Comparison of ENCODE assay signal across 17 cellular contexts in the genomic region with DNA sequence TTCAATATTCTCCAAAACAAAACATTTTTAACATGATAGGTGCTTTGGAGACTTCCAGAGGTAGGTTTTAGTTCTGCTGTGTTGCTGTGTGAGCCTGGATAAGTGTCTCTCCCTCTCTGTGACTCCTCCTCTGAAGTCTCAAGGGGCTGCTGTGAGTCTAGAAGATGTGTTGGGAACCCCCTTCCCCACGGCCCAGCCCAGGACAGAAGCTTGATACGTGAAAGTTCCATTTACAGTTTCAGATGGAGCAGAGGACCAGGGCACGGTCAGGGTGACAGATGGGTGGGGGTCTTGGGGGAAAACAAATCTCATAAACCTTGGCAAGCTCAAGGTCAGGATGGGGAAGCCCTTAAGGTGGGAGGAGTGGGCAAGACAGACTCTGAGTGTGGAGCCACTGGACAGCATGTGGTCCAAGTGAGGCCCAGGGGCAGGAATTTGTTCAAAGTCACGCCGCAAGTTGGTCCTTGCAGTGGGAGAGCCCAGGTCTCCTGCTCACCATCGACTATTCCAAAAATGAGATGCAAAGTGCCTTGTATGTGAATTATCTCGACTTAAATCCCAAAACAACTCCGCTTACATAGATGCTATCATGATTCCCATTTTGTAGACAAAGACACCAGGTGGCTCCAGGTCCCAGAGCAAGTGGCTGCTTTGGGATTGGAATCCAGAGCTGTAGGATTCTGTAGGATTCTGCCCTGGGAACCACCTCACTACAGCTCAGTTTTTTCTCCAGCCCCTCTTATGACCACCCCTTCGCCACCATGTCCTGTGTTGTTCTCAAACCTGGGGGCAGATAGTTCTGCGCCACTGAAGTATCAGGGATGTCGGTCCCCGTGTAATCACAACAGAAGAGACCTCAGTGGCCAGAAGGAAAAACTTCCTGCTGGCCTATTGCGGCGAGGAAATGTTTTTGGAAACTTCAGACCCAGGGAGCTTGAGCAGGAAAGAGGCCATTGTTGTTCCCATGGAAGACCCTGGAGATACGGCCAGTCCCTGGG. TPM values are rescaled to one million over a fixed set of nuclear protein-coding genes. Genes with fewer than 3 reads are reported as not detected.
DNase-seq lines count a peak whose midpoint lies in the region; ATAC-seq, FAIRE-seq and TF ChIP-seq lines count a peak whose summit lies in the region.
"Had no signal": no experiment of that assay in that cellular context is flagged by ENCODE, and none has a peak within 500 bp of the region (broad histone marks: within the 10 kb centered on the region; RNA-seq: fewer than 3 reads in every experiment).

No MANE protein-coding gene starts in this region.

- H3K4me3 Mint-ChIP-seq in Caco-2 (ENCODE audit: unreplicated experiment): peak overlapping the region; percentile 67
- H3K4me3 Mint-ChIP-seq in astrocyte (ENCODE audit: unreplicated experiment): peak overlapping the region; percentile 31
- H3K4me3 Mint-ChIP-seq: neural crest cell; T-helper 1 cell treated with Interleukin-12 subunit alpha and Interleukin-12 subunit beta and Interleukin-4 antibody, amounts not matched to agents 30 μg/mL and 1 μg/mL, for 36 hours had no signal

- peak overlapping the region; percentile 89 for H3K4me2 ChIP-seq in astrocyte (ENCODE audit: low read length)

- no peak for FAIRE-seq in astrocyte (lab: Jason Lieb, UNC)
- FAIRE-seq in kidney (lab: Jason Lieb, UNC): no peak
- FAIRE-seq: GM12878 had no signal

- H3K9me3 ChIP-seq in Caco-2 (no peaks in the 10 kb centered on the region), astrocyte (ENCODE audit: insufficient read depth, low read depth, low read length) (no peaks in the 10 kb centered on the region), kidney (ENCODE audit: control insufficient read depth in 1 of 2, low read length in 2 of 2) (no peaks in the 10 kb centered on the region), skeletal muscle tissue (ENCODE audit: control insufficient read depth in 3 of 3, low read length in 3 of 3) (no peaks in the 10 kb centered on the region)
- H3K9me3 ChIP-seq: suprapubic skin had no signal

- POLR2A ChIA-PET in Caco-2 (lab: Charles Lee): interaction anchor here (1.9 kb wide), 1 partner anchor 19 kb away, joined by 6 read pairs; no protein-coding TSS in a partner anchor

- CTCF ChIA-PET in Caco-2 (lab: Charles Lee): interaction anchor here (0.7 to 4.2 kb wide), 8 partner anchors 11 to 105 kb away, joined by 3 to 16 read pairs (median 8); no protein-coding TSS in a partner anchor

- H3K27me3 ChIP-seq in Caco-2 (replicated peaks; ENCODE audit: control insufficient read depth, insufficient read depth, low read length): no peaks in the 10 kb centered on the region
- H3K27me3 ChIP-seq in astrocyte (ENCODE audit: insufficient read depth, low read length): no peaks in the 10 kb centered on the region
- H3K27me3 ChIP-seq in skeletal muscle tissue (ENCODE audit: control insufficient read depth in 3 of 3, insufficient read depth in 3 of 3, low read length in 3 of 3): no peaks in the 10 kb centered on the region
- H3K27me3 ChIP-seq: suprapubic skin had no signal

- H4K20me1 ChIP-seq in astrocyte (ENCODE audit: insufficient read depth, low read length): peaks cover 13% of the 10 kb centered on the region

- peaks cover 52% of the 10 kb centered on the region for H3K79me2 ChIP-seq in astrocyte (ENCODE audit: insufficient read depth, low read length)

- no peak for ATAC-seq in HG02642 (IDR thresholded peaks at IDR 0.05; ENCODE audit: poor library complexity, unreplicated experiment)
- ATAC-seq: GM12878 had no signal

- no TSS peak for BruUV-seq in Caco-2 (replicated peaks; lab: Mats Ljungman, UMichigan)

- H3K27me3 Mint-ChIP-seq in Caco-2 (ENCODE audit: insufficient read depth, unreplicated experiment): no peaks in the 10 kb centered on the region
- no peaks in the 10 kb centered on the region for H3K27me3 Mint-ChIP-seq in astrocyte (ENCODE audit: low read depth, unreplicated experiment)

- peaks cover 24% of the 10 kb centered on the region for H3K4me1 Mint-ChIP-seq in Caco-2 (ENCODE audit: low read depth, unreplicated experiment)
- H3K4me1 Mint-ChIP-seq in astrocyte (ENCODE audit: low read depth, unreplicated experiment): peaks cover 18% of the 10 kb centered on the region

- DNase-seq in Caco-2 (no peak), astrocyte (ENCODE audit: low read depth) (no peak), kidney (peak; percentile 26), NCI-H146 treated with DMSO at 0.1 percent for 48 hours (lab: John Stamatoyannopoulos, UW; ENCODE audit: unreplicated experiment) (no peak), A172 (ENCODE audit: low spot score) (no peak), T-helper 1 cell (no peak)
- DNase-seq: cortex of kidney, foreskin melanocyte, kidney glomerular epithelial cell, NCI-H1048 had no signal

- no peak for TF ChIP-seq CTCF in Caco-2 (IDR thresholded peaks at IDR 0.05; ENCODE audit: insufficient read depth in 1 of 2, low read depth in 1 of 2, low read length in 1 of 2, severe bottlenecking in 1 of 2, unreplicated experiment in 1 of 2)
- no peak for TF ChIP-seq CTCF in astrocyte (IDR thresholded peaks at IDR 0.05; ENCODE audit: insufficient read depth, low read depth, low read length)
- TF ChIP-seq CTCF in kidney (IDR thresholded peaks at IDR 0.05; ENCODE audit: borderline replicate concordance, extremely low read depth, insufficient read depth): no peak

- H3K27ac Mint-ChIP-seq in Caco-2 (ENCODE audit: unreplicated experiment): no peak overlapping the region
- H3K27ac Mint-ChIP-seq in astrocyte (ENCODE audit: unreplicated experiment): no peak overlapping the region
- H3K27ac Mint-ChIP-seq: T-helper 1 cell treated with Interleukin-12 subunit alpha and Interleukin-12 subunit beta and Interleukin-4 antibody, amounts not matched to agents 30 μg/mL and 1 μg/mL, for 36 hours had no signal

- peak overlapping the region; percentile 71 for H3K9ac ChIP-seq in astrocyte (ENCODE audit: low read length)
- no peak overlapping the region for H3K9ac ChIP-seq in kidney (ENCODE audit: low read length in 2 of 2)
- peak overlapping the region in 2 of 3 donors; percentile 18 to 85 for H3K9ac ChIP-seq in skeletal muscle tissue (ENCODE audit: low read depth in 1 of 3, low read length in 3 of 3)

- H3K9me3 Mint-ChIP-seq in Caco-2 (ENCODE audit: unreplicated experiment) (no peaks in the 10 kb centered on the region), astrocyte (ENCODE audit: unreplicated experiment) (no peaks in the 10 kb centered on the region)
- H3K9me3 Mint-ChIP-seq: neural crest cell; T-helper 1 cell treated with Interleukin-12 subunit alpha and Interleukin-12 subunit beta and Interleukin-4 antibody, amounts not matched to agents 30 μg/mL and 1 μg/mL, for 36 hours had no signal

- no peak overlapping the region for H2AFZ ChIP-seq in astrocyte (ENCODE audit: low read depth, low read length)

- peaks cover 19% of the 10 kb centered on the region for H3K36me3 Mint-ChIP-seq in Caco-2 (ENCODE audit: insufficient read depth, unreplicated experiment)
- peaks cover 3% of the 10 kb centered on the region for H3K36me3 Mint-ChIP-seq in astrocyte (ENCODE audit: low read depth, unreplicated experiment)

- H3K4me3 ChIP-seq in Caco-2 (ENCODE audit: low read depth, low read length) (no peak overlapping the region), astrocyte (ENCODE audit: insufficient read depth, low read depth, low read length) (peak overlapping the region; percentile 56), kidney (ENCODE audit: low read length in 2 of 2) (peak overlapping the region in 1 of 2 donors; percentile 68), skeletal muscle tissue (ENCODE audit: low read length in 3 of 3) (peak overlapping the region in 2 of 3 donors; percentile 24 to 82)
- H3K4me3 ChIP-seq: GM12878, skin epidermis, suprapubic skin had no signal

- no peak overlapping the region for H3K27ac ChIP-seq in astrocyte (ENCODE audit: low read depth, low read length)
- H3K27ac ChIP-seq in kidney (ENCODE audit: low read depth in 2 of 2, low read length in 2 of 2): peak overlapping the region in 1 of 2 donors; percentile 20
- H3K27ac ChIP-seq in skeletal muscle tissue (ENCODE audit: low read depth, low read length): no peak overlapping the region
- H3K27ac ChIP-seq: skin epidermis, suprapubic skin had no signal

- H3K4me1 ChIP-seq in Caco-2 (peaks cover 43% of the 10 kb centered on the region), astrocyte (ENCODE audit: insufficient read depth, low read length) (peaks cover 40% of the 10 kb centered on the region), kidney (ENCODE audit: control insufficient read depth in 1 of 2, insufficient read depth in 1 of 2, low read depth in 1 of 2, low read length in 2 of 2) (peaks cover 6 to 14% of the 10 kb centered on the region in 2 donors), skeletal muscle tissue (ENCODE audit: control insufficient read depth in 3 of 3, insufficient read depth in 3 of 3, low read length in 3 of 3) (peaks cover 12 to 46% (median 32%) of the 10 kb centered on the region in 3 donors)

- intact Hi-C loops in Caco-2 (cut with micrococcal nuclease; ENCODE audit: unreplicated experiment) (no loop called here), kidney (cut with DNase I) (loop anchor here (10.0 kb wide), 1 partner anchor 88 kb away; no protein-coding TSS in a partner anchor)

- H3K36me3 ChIP-seq in Caco-2 (ENCODE audit: control insufficient read depth, insufficient read depth, low read length) (no peaks in the 10 kb centered on the region), astrocyte (ENCODE audit: insufficient read depth, low read length) (peaks cover 20% of the 10 kb centered on the region), kidney (ENCODE audit: control insufficient read depth in 1 of 2, insufficient read depth in 2 of 2, low read length in 2 of 2) (no peaks in the 10 kb centered on the region), skeletal muscle tissue (ENCODE audit: control insufficient read depth in 3 of 3, insufficient read depth in 3 of 3, low read length in 3 of 3) (peaks cover 0 to 13% (median 10%) of the 10 kb centered on the region in 3 donors)
- H3K36me3 ChIP-seq: suprapubic skin had no signal

RNA-seq across cellular contexts. Expression of gene TGM2, which starts 1.9 kb away (rescaled TPM):
- 138 and 162 TPM in 2 replicates for total RNA-seq in Caco-2 (2022)
- 48.2 and 98.9 TPM in 2 replicates for total RNA-seq in astrocyte
- 611 TPM for total RNA-seq in kidney
- 44.6 TPM for polyA plus RNA-seq in kidney (ENCODE audit: insufficient read depth, low read depth, low replicate concordance)
- 7.3 TPM for total RNA-seq in skeletal muscle tissue
- 13.9 and 27.0 TPM in 2 replicates for total RNA-seq in A172 (2014; rRNA removed; shearing (Covaris generic))

Comparison
In these comparisons a context has a peak if more than half of its experiments do, and no peak if none do; other contexts are left out.
1. H3K9ac ChIP-seq: peak in astrocyte (single experiment) and skeletal muscle tissue (2 of 3); none in kidney (0 of 2).